Comparison of ENCODE assay signal across 1 cellular context in genomic region chr17:81329279-81329926, GRCh38.
TF ChIP-seq lines count a peak whose summit lies in the region.

No MANE protein-coding gene starts in this region.

TF ChIP-seq in HepG2, 621 proteins besides CTCF, POLR2A, EP300 and RAD21 (continued from another document):
- TF ChIP-seq ZNF18 (CRISPR knock-in tag; IDR thresholded peaks at IDR 0.05; ENCODE audit: insufficient replicate concordance) (no peak), SIN3B (IDR thresholded peaks at IDR 0.05; ENCODE audit: low read length) (no peak), ZNF256 (CRISPR knock-in tag; conservative IDR thresholded peaks at IDR 0.05) (no peak), ZNF563 (CRISPR knock-in tag; IDR thresholded peaks at IDR 0.05) (no peak), SMAD3 (CRISPR knock-in tag; IDR thresholded peaks at IDR 0.05) (no peak)
